Comparison of ENCODE assay signal across 19 cellular contexts in the genomic region with DNA sequence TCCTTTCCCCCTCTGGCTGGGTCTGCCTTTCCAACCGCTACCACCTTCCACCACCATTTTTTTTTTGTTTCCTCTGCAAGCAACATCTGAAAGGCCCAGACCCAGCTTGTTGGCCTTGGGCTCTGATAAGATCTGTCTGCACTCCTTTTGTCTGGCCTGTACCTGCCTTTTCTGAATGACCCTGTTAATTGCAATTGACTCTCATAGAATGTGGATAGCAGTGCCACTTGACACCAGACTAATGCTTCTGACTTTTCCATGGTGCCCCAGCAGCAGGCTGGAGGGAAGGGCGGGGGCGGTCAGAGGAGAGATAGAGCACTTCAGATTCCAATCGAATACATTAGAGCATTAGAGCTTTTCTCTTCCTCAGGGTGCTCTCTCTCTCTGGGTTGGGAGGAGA.
"Had no signal": no experiment of that assay in that cellular context is flagged by ENCODE, and none has a peak within 500 bp of the region (broad histone marks: within the 10 kb centered on the region; RNA-seq: fewer than 3 reads in every experiment).

No MANE protein-coding gene starts in this region.

- H3K9me3 ChIP-seq: right lobe of liver, suprapubic skin, upper lobe of left lung had no signal

- H3K27ac ChIP-seq: neural progenitor cell, right lobe of liver, suprapubic skin, upper lobe of left lung, WERI-Rb-1 had no signal

- H3K4me3 Mint-ChIP-seq: activated CD8-positive, alpha-beta T cell treated with anti-CD3 and anti-CD28 coated beads for 36 hours; activated naive CD8-positive, alpha-beta T cell; neural progenitor cell; stimulated activated naive CD8-positive, alpha-beta T cell treated with anti-CD3 and anti-CD28 coated beads, Interleukin-15, Interleukin-2, amounts not matched to agents 100 ng/mL and 50 ng/mL, for 24 hours had no signal

- H3K9me3 Mint-ChIP-seq: activated CD8-positive, alpha-beta T cell treated with anti-CD3 and anti-CD28 coated beads for 36 hours; naive B cell; stimulated activated naive CD8-positive, alpha-beta T cell treated with anti-CD3 and anti-CD28 coated beads, Interleukin-15, Interleukin-2, amounts not matched to agents 100 ng/mL and 50 ng/mL, for 24 hours had no signal

- H3K36me3 ChIP-seq: neural progenitor cell, right lobe of liver, suprapubic skin, upper lobe of left lung, WERI-Rb-1 had no signal

- H3K4me1 ChIP-seq: right lobe of liver, suprapubic skin, upper lobe of left lung had no signal

- H3K4me3 ChIP-seq: lung, neural progenitor cell, right lobe of liver, smooth muscle cell, suprapubic skin, upper lobe of left lung had no signal

- DNase-seq: activated CD4-positive, alpha-beta T cell treated with anti-CD3 and anti-CD28 coated beads for 4 hours; activated CD8-positive, alpha-beta memory T cell treated with anti-CD3 and anti-CD28 coated beads, Interleukin-2, amount 50 U/mL, for 4 hours; activated CD8-positive, alpha-beta T cell treated with anti-CD3 and anti-CD28 coated beads for 36 hours; activated gamma-delta T cell treated with Interleukin-2 at 50 U/mL for 16 hours; amniotic stem cell; caudate nucleus; left colon; naive B cell; right lobe of liver; stimulated activated CD4-positive, alpha-beta T cell treated with anti-CD3 and anti-CD28 coated beads, Interleukin-4, amount 100 ng/mL, for 4 hours; stimulated activated CD8-positive, alpha-beta memory T cell treated with anti-CD3 and anti-CD28 coated beads, Interleukin-4, amount 100 ng/mL, for 48 hours; upper lobe of left lung; WERI-Rb-1 had no signal

- H3K27me3 ChIP-seq: neural progenitor cell, right lobe of liver, suprapubic skin, upper lobe of left lung had no signal

- H3K27ac Mint-ChIP-seq: activated CD8-positive, alpha-beta T cell treated with anti-CD3 and anti-CD28 coated beads for 36 hours; activated naive CD8-positive, alpha-beta T cell; stimulated activated naive CD8-positive, alpha-beta T cell treated with anti-CD3 and anti-CD28 coated beads, Interleukin-15, Interleukin-2, amounts not matched to agents 100 ng/mL and 50 ng/mL, for 24 hours had no signal
